9 cellular contexts compared by ENCODE assay signal in genomic region chr16:51152691-51153261, GRCh38. TPM values are rescaled to one million over a fixed set of nuclear protein-coding genes. Genes with fewer than 3 reads are reported as not detected.
A peak's percentile ranks its signal among the peaks of the same experiment; 100 is the strongest.
DNase-seq lines count a peak whose midpoint lies in the region; ATAC-seq, FAIRE-seq and TF ChIP-seq lines count a peak whose summit lies in the region.
"Had no signal": no experiment of that assay in that cellular context is flagged by ENCODE, and none has a peak within 500 bp of the region (broad histone marks: within the 10 kb centered on the region; RNA-seq: fewer than 3 reads in every experiment).

No MANE protein-coding gene starts in this region.

- no peak for FAIRE-seq in HepG2 (lab: Jason Lieb, UNC)

- POLR2A ChIA-PET in activated CD4-positive, alpha-beta T cell treated with anti-CD3 and anti-CD28 coated beads, Interleukin-2, amount 10 ng/mL, durations not matched to agents 7 days and 5 days (lab: Charles Lee): no interaction called here
- POLR2A ChIA-PET in HepG2 (lab: Yijun Ruan, JAX): interaction anchor here (1.0 to 1.4 kb wide), 5 partner anchors 31 to 102 kb away, joined by 3 to 14 read pairs (median 4); no protein-coding TSS in a partner anchor
- POLR2A ChIA-PET in activated CD4-positive, alpha-beta T cell treated with anti-CD3 and anti-CD28 coated beads for 36 hours (lab: Charles Lee): no interaction called here

- in situ Hi-C loops in brain microvascular endothelial cell (cut with HindIII; ENCODE audit: low pct_ligation_motif_present, low sequenced_read_pairs): no loop called here
- in situ Hi-C loops in HepG2 (cut with HindIII; ENCODE audit: extremely low pct_ligation_motif_present, low pct_unique_long_range_greater_than_20kb): loop anchor here (5.0 kb wide), 1 partner anchor 610 kb away; no protein-coding TSS in a partner anchor

- H3K36me3 ChIP-seq in brain microvascular endothelial cell (replicated peaks): no peaks in the 10 kb centered on the region
- no peaks in the 10 kb centered on the region for H3K36me3 ChIP-seq in HepG2 (replicated peaks in 1 of 2; ENCODE audit: control insufficient read depth in 1 of 2, insufficient read depth in 2 of 2, low read length in 2 of 2)
- H3K36me3 ChIP-seq in testis (ENCODE audit: low read depth, missing control alignments): no peaks in the 10 kb centered on the region
- H3K36me3 ChIP-seq in adrenal gland (replicated peaks in 1 of 2): no peaks in the 10 kb centered on the region

- TF ChIP-seq POLR2A in HepG2 (IDR thresholded peaks at IDR 0.05; ENCODE audit: insufficient read depth in 1 of 2, low read depth in 2 of 2, low read length in 2 of 2): no peak
- TF ChIP-seq POLR2A in testis (IDR thresholded peaks at IDR 0.05): no peak
- TF ChIP-seq POLR2A in adrenal gland (IDR thresholded peaks at IDR 0.05): no peak

- H3K9me3 ChIP-seq in HepG2 (ENCODE audit: low read length): no peaks in the 10 kb centered on the region
- H3K9me3 ChIP-seq in testis: no peaks in the 10 kb centered on the region
- no peaks in the 10 kb centered on the region for H3K9me3 ChIP-seq in adrenal gland (replicated peaks in 1 of 3)

- peak overlapping the region; percentile 50; the same call in 1 of the 2 replicates for H3K9ac ChIP-seq in HepG2 (ENCODE audit: insufficient read depth, low read depth, low read length)

- no peak for TF ChIP-seq EP300 in HepG2 (IDR thresholded peaks at IDR 0.05; ENCODE audit: low read depth in 2 of 2, low read length in 2 of 2)
- TF ChIP-seq EP300 in HepG2 (CRISPR knock-in tag; IDR thresholded peaks at IDR 0.05; ENCODE audit: borderline replicate concordance): no peak

- no peak for TF ChIP-seq CTCF in brain microvascular endothelial cell (IDR thresholded peaks at IDR 0.05; ENCODE audit: low read depth, low read length, missing control alignments)
- no peak for TF ChIP-seq CTCF in HepG2 (CRISPR knock-in tag; IDR thresholded peaks at IDR 0.05)
- TF ChIP-seq CTCF in testis (IDR thresholded peaks at IDR 0.05): no peak
- no peak for TF ChIP-seq CTCF in adrenal gland (IDR thresholded peaks at IDR 0.05)

- TF ChIP-seq RAD21 in HepG2 (CRISPR knock-in tag; IDR thresholded peaks at IDR 0.05): no peak

- H3K4me2 ChIP-seq in HepG2 (ENCODE audit: low read depth, low read length): peak overlapping the region; percentile 90

- CTCF ChIA-PET in activated CD4-positive, alpha-beta T cell treated with anti-CD3 and anti-CD28 coated beads, Interleukin-2, amount 10 ng/mL, durations not matched to agents 7 days and 5 days (lab: Charles Lee): interaction anchor here (0.7 kb wide), 1 partner anchor 23 kb away, joined by 3 read pairs; no protein-coding TSS in a partner anchor
- CTCF ChIA-PET in HepG2 (lab: Yijun Ruan, JAX; ENCODE audit: low intra/inter-chr PET ratio, low total read pairs): no interaction called here
- CTCF ChIA-PET in activated CD4-positive, alpha-beta T cell treated with anti-CD3 and anti-CD28 coated beads for 36 hours (lab: Charles Lee): no interaction called here

- H3K27me3 ChIP-seq in brain microvascular endothelial cell (replicated peaks) (peaks cover 64% of the 10 kb centered on the region), HepG2 (ENCODE audit: control insufficient read depth in 1 of 2, insufficient read depth in 2 of 2, low read length in 2 of 2) (peaks cover 6 to 32% of the 10 kb centered on the region in 2 experiments), testis (no peaks in the 10 kb centered on the region), adrenal gland (peaks cover 83% of the 10 kb centered on the region)

- peaks cover 2% of the 10 kb centered on the region for H3K9me3 Mint-ChIP-seq in activated CD4-positive, alpha-beta T cell treated with anti-CD3 and anti-CD28 coated beads, Interleukin-2, amount 10 ng/mL, durations not matched to agents 7 days and 5 days
- no peaks in the 10 kb centered on the region for H3K9me3 Mint-ChIP-seq in activated CD4-positive, alpha-beta T cell treated with anti-CD3 and anti-CD28 coated beads for 36 hours (ENCODE audit: low read depth)

- WGBS in HepG2 (ENCODE audit: low lambda C conversion rate): 8% methylated on average over 34 of the region's 51 CpGs
- WGBS in testis, 2 donors: 2 to 4% methylated on average over 44 to 45 of the region's 51 CpGs
- 2 to 4% (median 3%) methylated on average over 36 to 51 of the region's 51 CpGs for WGBS in adrenal gland, 4 donors

- no peak overlapping the region for H3K27ac Mint-ChIP-seq in activated CD4-positive, alpha-beta T cell treated with anti-CD3 and anti-CD28 coated beads, Interleukin-2, amount 10 ng/mL, durations not matched to agents 7 days and 5 days
- H3K27ac Mint-ChIP-seq in activated CD4-positive, alpha-beta T cell treated with anti-CD3 and anti-CD28 coated beads for 36 hours: no peak overlapping the region
- H3K27ac Mint-ChIP-seq: CD4-positive, CD25-positive, alpha-beta regulatory T cell had no signal

- BruUV-seq in HepG2 (replicated peaks; lab: Mats Ljungman, UMichigan): no TSS peak

- H3K27ac ChIP-seq in brain microvascular endothelial cell (no peak overlapping the region), HepG2 (ENCODE audit: extremely low read length, insufficient read depth, low read length) (peak overlapping the region; percentile 86), testis (peak overlapping the region in 1 of 2 donors; percentile 45), adrenal gland (no peak overlapping the region)

- no peaks in the 10 kb centered on the region for H4K20me1 ChIP-seq in HepG2 (ENCODE audit: insufficient read depth, low read length)

- H3K36me3 Mint-ChIP-seq in activated CD4-positive, alpha-beta T cell treated with anti-CD3 and anti-CD28 coated beads, Interleukin-2, amount 10 ng/mL, durations not matched to agents 7 days and 5 days (ENCODE audit: low read depth): peaks cover 3% of the 10 kb centered on the region
- H3K36me3 Mint-ChIP-seq in activated CD4-positive, alpha-beta T cell treated with anti-CD3 and anti-CD28 coated beads for 36 hours (ENCODE audit: low read depth): peaks cover 5% of the 10 kb centered on the region

- H3K27me3 Mint-ChIP-seq in activated CD4-positive, alpha-beta T cell treated with anti-CD3 and anti-CD28 coated beads, Interleukin-2, amount 10 ng/mL, durations not matched to agents 7 days and 5 days: peaks cover 77% of the 10 kb centered on the region
- peaks cover 69% of the 10 kb centered on the region for H3K27me3 Mint-ChIP-seq in activated CD4-positive, alpha-beta T cell treated with anti-CD3 and anti-CD28 coated beads for 36 hours

- peaks cover 53% of the 10 kb centered on the region for H3K4me1 ChIP-seq in HepG2 (ENCODE audit: insufficient read depth, low read length)
- peaks cover 3% of the 10 kb centered on the region for H3K4me1 ChIP-seq in testis
- peaks cover 12 to 32% of the 10 kb centered on the region in 2 donors for H3K4me1 ChIP-seq in adrenal gland (replicated peaks in 1 of 2)

- ATAC-seq in HepG2: peak; percentile 37
- ATAC-seq in activated CD4-positive, alpha-beta T cell treated with anti-CD3 and anti-CD28 coated beads for 36 hours: no peak

- H3K79me2 ChIP-seq in HepG2 (ENCODE audit: insufficient read depth, low read length): peaks cover 27% of the 10 kb centered on the region

- no peak overlapping the region for H2AFZ ChIP-seq in HepG2 (ENCODE audit: low read length)

- H3K4me3 Mint-ChIP-seq in activated CD4-positive, alpha-beta T cell treated with anti-CD3 and anti-CD28 coated beads, Interleukin-2, amount 10 ng/mL, durations not matched to agents 7 days and 5 days: peak overlapping the region; percentile 48
- no peak overlapping the region for H3K4me3 Mint-ChIP-seq in activated CD4-positive, alpha-beta T cell treated with anti-CD3 and anti-CD28 coated beads for 36 hours

- peaks cover 2% of the 10 kb centered on the region for H3K4me1 Mint-ChIP-seq in activated CD4-positive, alpha-beta T cell treated with anti-CD3 and anti-CD28 coated beads, Interleukin-2, amount 10 ng/mL, durations not matched to agents 7 days and 5 days
- H3K4me1 Mint-ChIP-seq in activated CD4-positive, alpha-beta T cell treated with anti-CD3 and anti-CD28 coated beads for 36 hours: peaks cover 12% of the 10 kb centered on the region

- no peak for DNase-seq in activated CD4-positive, alpha-beta T cell treated with anti-CD3 and anti-CD28 coated beads, Interleukin-2, amount 10 ng/mL, durations not matched to agents 7 days and 5 days
- DNase-seq in activated CD4-positive, alpha-beta T cell treated with anti-CD3 and anti-CD28 coated beads for 1 hour: no peak
- DNase-seq in brain microvascular endothelial cell (no peak), HepG2 (ENCODE audit: low spot score) (no peak), testis (no peak), adrenal gland (no peak), NCI-H345 treated with DMSO at 0.1 percent for 48 hours (lab: John Stamatoyannopoulos, UW; ENCODE audit: unreplicated experiment) (no peak)
- DNase-seq in activated CD4-positive, alpha-beta T cell treated with anti-CD3 and anti-CD28 coated beads for 36 hours: no peak
- DNase-seq: CD4-positive, CD25-positive, alpha-beta regulatory T cell had no signal

- intact Hi-C loops in HepG2 (cut with micrococcal nuclease; ENCODE audit: unreplicated experiment): loop anchor here (1.0 to 5.0 kb wide), 4 partner anchors 94 to 610 kb away; no protein-coding TSS in a partner anchor
- intact Hi-C loops in testis (cut with DNase I; ENCODE audit: low total_unique reads): no loop called here
- intact Hi-C loops in adrenal gland (cut with DNase I): no loop called here
- intact Hi-C loops in activated CD4-positive, alpha-beta T cell treated with anti-CD3 and anti-CD28 coated beads for 36 hours (cut with DNase I, micrococcal nuclease): loop anchor here in 1 of 2 experiments (5.0 kb wide), 1 partner anchor 1875 kb away; no protein-coding TSS in a partner anchor

- H3K4me3 ChIP-seq in brain microvascular endothelial cell (ENCODE audit: low read depth, low read length): peak overlapping the region; percentile 48
- peak overlapping the region; percentile 90 to 97 (median 94) for H3K4me3 ChIP-seq in HepG2 (replicated peaks in 1 of 3; ENCODE audit: insufficient read depth in 1 of 3, low read depth in 2 of 3, low read length in 3 of 3)
- peak overlapping the region; percentile 43 to 50 for H3K4me3 ChIP-seq in testis
- peak overlapping the region in 1 of 4 donors; percentile 38 for H3K4me3 ChIP-seq in adrenal gland

RNA-seq across cellular contexts. Expression of gene SALL1, which starts 1.7 kb away (rescaled TPM):
- not detected for total RNA-seq in activated CD4-positive, alpha-beta T cell treated with anti-CD3 and anti-CD28 coated beads, Interleukin-2, amount 10 ng/mL, durations not matched to agents 7 days and 5 days
- total RNA-seq in HepG2 (2016; rRNA removed; fragmentation: Illumina TruSeq; extraction: Trizol): 12.3 and 18.5 TPM in 2 replicates
- 3.8 and 4.7 TPM in 2 replicates for total RNA-seq in HepG2 (2016; cell fraction: cytosol; rRNA removed; fragmentation: Illumina TruSeq; extraction: Trizol; ENCODE audit: low read depth)
- 12.7 and 13.5 TPM in 2 replicates for total RNA-seq in HepG2 (2016; cell fraction: insoluble cytoplasmic fraction; rRNA removed; fragmentation: Illumina TruSeq; extraction: Trizol)
- total RNA-seq in HepG2 (2016; cell fraction: membrane; rRNA removed; fragmentation: Illumina TruSeq; extraction: Trizol): 12.7 and 14.2 TPM in 2 replicates
- total RNA-seq in HepG2 (2016; cell fraction: nucleus; rRNA removed; fragmentation: Illumina TruSeq; extraction: Trizol): 12.5 and 15.2 TPM in 2 replicates
- polyA plus RNA-seq in HepG2 (2011; rRNA removed): 5.9 and 6.6 TPM in 2 replicates
- polyA plus RNA-seq in HepG2 (2011; cell fraction: cytosol; rRNA removed): 3.8 and 4.0 TPM in 2 replicates
- 7.7 TPM in 2 replicates for polyA plus RNA-seq in HepG2 (2011; cell fraction: nucleus; rRNA removed)
- 6.2 and 6.9 TPM in 2 replicates for polyA plus RNA-seq in HepG2 (2012)
- 2.3 and 3.0 TPM in 2 replicates for polyA plus RNA-seq in HepG2 (2016; cell fraction: cytosol; fragmentation: Illumina TruSeq; extraction: Trizol; ENCODE audit: low read depth)
- polyA plus RNA-seq in HepG2 (2016; cell fraction: insoluble cytoplasmic fraction; fragmentation: Illumina TruSeq; extraction: Trizol; ENCODE audit: low read depth): 16.0 and 21.0 TPM in 2 replicates
- polyA plus RNA-seq in HepG2 (2016; cell fraction: membrane; fragmentation: Illumina TruSeq; extraction: Trizol; ENCODE audit: low read depth): 8.5 and 9.6 TPM in 2 replicates
- 30.9 and 34.8 TPM in 2 replicates for polyA plus RNA-seq in HepG2 (2016; cell fraction: nucleus; fragmentation: Illumina TruSeq; extraction: Trizol; ENCODE audit: insufficient read depth, low read depth)
- 0.02 and 5.6 TPM in 2 replicates for polyA minus RNA-seq in HepG2 (2011; rRNA and poly(A)+ RNA removed; ENCODE audit: low replicate concordance)
- polyA minus RNA-seq in HepG2 (2011; cell fraction: cytosol; rRNA and poly(A)+ RNA removed): 3.4 and 4.2 TPM in 2 replicates
- 4.0 and 4.2 TPM in 2 replicates for polyA minus RNA-seq in HepG2 (2011; cell fraction: nucleus; rRNA and poly(A)+ RNA removed)
- total RNA-seq in testis: 1 to 10 TPM; 4.9 to 5.9 TPM
- 4.0 TPM for polyA plus RNA-seq in testis (ENCODE audit: insufficient read depth, low read depth, low replicate concordance)
- total RNA-seq in adrenal gland: under 1 TPM in 5 of 8 donors, not detected in 3; under 0.01 to 0.67 (median 0.15) TPM
- polyA plus RNA-seq in adrenal gland: under 1 TPM in 2 of 3 donors, not detected in 1; 0.03 to 0.04 TPM
- not detected for total RNA-seq in activated CD4-positive, alpha-beta T cell treated with anti-CD3 and anti-CD28 coated beads for 36 hours
- total RNA-seq: CD4-positive, CD25-positive, alpha-beta regulatory T cell had no signal
- polyA plus RNA-seq: CD4-positive, CD25-positive, alpha-beta regulatory T cell had no signal
